In genomic region chr5:34717426-34718327, GRCh38 we compare ENCODE assay signal across 11 cellular contexts.
A peak's percentile ranks its signal among the peaks of the same experiment; 100 is the strongest.
DNase-seq lines count a peak whose midpoint lies in the region; ATAC-seq and TF ChIP-seq lines count a peak whose summit lies in the region.
"Had no signal": no experiment of that assay in that cellular context is flagged by ENCODE, and none has a peak within 500 bp of the region (broad histone marks: within the 10 kb centered on the region; RNA-seq: fewer than 3 reads in every experiment).

No MANE protein-coding gene starts in this region.

- peaks cover 7% of the 10 kb centered on the region for H3K79me1 ChIP-seq in mesendoderm (ENCODE audit: low read length)

- POLR2A ChIA-PET in A673 (lab: Charles Lee; ENCODE audit: low non-redundant PET), result no interaction called here

- intact Hi-C loops in A673 (cut with micrococcal nuclease; ENCODE audit: unreplicated experiment), result no loop called here

- H4K8ac ChIP-seq in mesendoderm (ENCODE audit: low read depth, low read length), result no peak overlapping the region

- BruUV-seq in A673 (replicated peaks; lab: Mats Ljungman, UMichigan), result no TSS peak

- no peaks in the 10 kb centered on the region for H4K20me1 ChIP-seq in Loucy (ENCODE audit: insufficient read depth, low read length, poor library complexity, severe bottlenecking)

- TF ChIP-seq CTCF in A673 (conservative IDR thresholded peaks at IDR 0.05; ENCODE audit: low read depth, low read length), result no peak
- TF ChIP-seq CTCF in Loucy (conservative IDR thresholded peaks at IDR 0.05; ENCODE audit: low read length), result no peak
- no peak for TF ChIP-seq CTCF in epithelial cell of proximal tubule (conservative IDR thresholded peaks at IDR 0.05; ENCODE audit: low read depth, low read length)

- H3K4me3 ChIP-seq in A673 (ENCODE audit: low read depth, low read length, poor library complexity, severe bottlenecking) (no peak overlapping the region), Loucy (ENCODE audit: low read length, poor library complexity, severe bottlenecking) (no peak overlapping the region), epithelial cell of proximal tubule (ENCODE audit: low read depth, low read length) (no peak overlapping the region), mesendoderm (ENCODE audit: low read length) (no peak overlapping the region)

- H3K27ac ChIP-seq in A673 (ENCODE audit: low read depth, low read length, poor library complexity, severe bottlenecking) (no peak overlapping the region), mesendoderm (ENCODE audit: low read depth, low read length) (peak overlapping the region; percentile 88)

- H3K36me3 Mint-ChIP-seq in activated T-cell treated with anti-CD3 and anti-CD28 coated beads, Interleukin-2, amount 50 U/mL, for 72 hours (ENCODE audit: insufficient read depth in 2 of 2), result no peaks in the 10 kb centered on the region
- H3K36me3 Mint-ChIP-seq: CD8-positive, alpha-beta T cell had no signal

- no peak overlapping the region for H4K5ac ChIP-seq in mesendoderm (ENCODE audit: low read length)

- WGBS in mesendoderm (ENCODE audit: extremely low coverage, insufficient coverage, low lambda C conversion rate), result no CpG with 5 or more reads among the region's 9 CpGs

- no peaks in the 10 kb centered on the region for H3K27me3 ChIP-seq in A673 (replicated peaks; ENCODE audit: insufficient read depth, low read depth, low read length, poor library complexity)
- H3K27me3 ChIP-seq in Loucy (ENCODE audit: insufficient read depth, low read length, poor library complexity, severe bottlenecking), result no peaks in the 10 kb centered on the region
- no peaks in the 10 kb centered on the region for H3K27me3 ChIP-seq in mesendoderm (ENCODE audit: insufficient read depth, low read length, poor library complexity)

- CTCF ChIA-PET in A673 (lab: Charles Lee), result no interaction called here

- H2BK15ac ChIP-seq in mesendoderm (replicated peaks; ENCODE audit: low read depth), result no peak overlapping the region

- no peaks in the 10 kb centered on the region for H3K79me2 ChIP-seq in Loucy (ENCODE audit: insufficient read depth, low read length)
- H3K79me2 ChIP-seq in mesendoderm (ENCODE audit: control insufficient read depth, insufficient read depth, low read length), result peaks cover 28% of the 10 kb centered on the region

- no peak overlapping the region for H3K27ac Mint-ChIP-seq in activated T-cell treated with anti-CD3 and anti-CD28 coated beads, Interleukin-2, amount 50 U/mL, for 72 hours
- H3K27ac Mint-ChIP-seq: CD8-positive, alpha-beta T cell had no signal

- H3K36me3 ChIP-seq in A673 (ENCODE audit: insufficient read depth, low read length, poor library complexity, severe bottlenecking) (no peaks in the 10 kb centered on the region), Loucy (ENCODE audit: insufficient read depth, low read length) (no peaks in the 10 kb centered on the region), mesendoderm (ENCODE audit: control insufficient read depth, insufficient read depth, low read length) (no peaks in the 10 kb centered on the region)

- H2AK5ac ChIP-seq in mesendoderm (ENCODE audit: low read length), result no peak overlapping the region

- no peak overlapping the region for H3K18ac ChIP-seq in mesendoderm (ENCODE audit: low read length)

- no peaks in the 10 kb centered on the region for H3K9me3 Mint-ChIP-seq in activated T-cell treated with anti-CD3 and anti-CD28 coated beads, Interleukin-2, amount 50 U/mL, for 72 hours
- H3K9me3 Mint-ChIP-seq: CD8-positive, alpha-beta T cell had no signal

- H3K4me1 ChIP-seq in A673 (ENCODE audit: insufficient read depth, low read length, poor library complexity, severe bottlenecking) (peaks cover 6% of the 10 kb centered on the region), Loucy (ENCODE audit: insufficient read depth, low read length, poor library complexity, severe bottlenecking) (peaks cover 20% of the 10 kb centered on the region), mesendoderm (ENCODE audit: control insufficient read depth, low read depth, low read length) (peaks cover 10% of the 10 kb centered on the region)

- H3K4me1 Mint-ChIP-seq in activated T-cell treated with anti-CD3 and anti-CD28 coated beads, Interleukin-2, amount 50 U/mL, for 72 hours (ENCODE audit: low read depth), result peaks cover 5% of the 10 kb centered on the region

- peaks cover 10% of the 10 kb centered on the region for H3K27me3 Mint-ChIP-seq in activated T-cell treated with anti-CD3 and anti-CD28 coated beads, Interleukin-2, amount 50 U/mL, for 72 hours (ENCODE audit: low read depth)

- H3K4me2 ChIP-seq in Loucy (ENCODE audit: low read depth, low read length, poor library complexity, severe bottlenecking), result peak overlapping the region; percentile 61
- no peak overlapping the region for H3K4me2 ChIP-seq in mesendoderm (ENCODE audit: low read length)

- no peak overlapping the region for H2BK5ac ChIP-seq in mesendoderm (ENCODE audit: low read length)

- DNase-seq in A673 (ENCODE audit: low spot score) (peak; percentile 57), epithelial cell of proximal tubule (ENCODE audit: low read depth) (peak; percentile 100), mesendoderm (peak; percentile 98), HPDE6-E6E7 (ENCODE audit: extremely low spot score) (no peak), ureter (ENCODE audit: low spot score) (no peak)
- no peak for DNase-seq in activated CD4-positive, alpha-beta T cell treated with anti-CD3 and anti-CD28 coated beads for 48 hours
- no peak for DNase-seq in activated T-cell treated with anti-CD3 and anti-CD28 coated beads, Interleukin-2, amount 50 U/mL, for 72 hours
- DNase-seq: CD8-positive, alpha-beta T cell; hypothalamus; NCI-H774 had no signal

- H3K9me3 ChIP-seq in A673 (ENCODE audit: low read depth, low read length, poor library complexity, severe bottlenecking) (no peaks in the 10 kb centered on the region), Loucy (ENCODE audit: insufficient read depth, low read depth, low read length) (no peaks in the 10 kb centered on the region)

- no peak for ATAC-seq in activated T-cell treated with anti-CD3 and anti-CD28 coated beads, Interleukin-2, amount 50 U/mL, for 72 hours (replicated peaks in 1 of 2)
- ATAC-seq: CD8-positive, alpha-beta T cell had no signal

- peak overlapping the region; percentile 14; the same call in 1 of the 2 replicates for H2AFZ ChIP-seq in Loucy (ENCODE audit: low read length)

- H3K4ac ChIP-seq in mesendoderm (ENCODE audit: low read depth, low read length), result no peak overlapping the region

- H3K9ac ChIP-seq in Loucy (ENCODE audit: low read depth, low read length, poor library complexity, severe bottlenecking), result no peak overlapping the region
- H3K9ac ChIP-seq in mesendoderm (ENCODE audit: low read length), result peak overlapping the region; percentile 12

- no peak overlapping the region for H3K4me3 Mint-ChIP-seq in activated T-cell treated with anti-CD3 and anti-CD28 coated beads, Interleukin-2, amount 50 U/mL, for 72 hours
- H3K4me3 Mint-ChIP-seq: CD8-positive, alpha-beta T cell had no signal

- no peak overlapping the region for H3K23ac ChIP-seq in mesendoderm (ENCODE audit: low read length)

- no peak overlapping the region for H2BK120ac ChIP-seq in mesendoderm (ENCODE audit: low read depth, low read length)

- no peaks in the 10 kb centered on the region for H3K9me2 ChIP-seq in Loucy (replicated peaks; ENCODE audit: low read depth, low read length)

- no peaks in the 10 kb centered on the region for H3F3A ChIP-seq in Loucy (ENCODE audit: low read depth)

- peak overlapping the region; percentile 56 for H3K56ac ChIP-seq in mesendoderm (ENCODE audit: low read length)

Comparison
In these comparisons a context has a peak if more than half of its experiments do, and no peak if none do; other contexts are left out.
1. DNase-seq: peak in A673 (single experiment), epithelial cell of proximal tubule (single experiment) and mesendoderm (single experiment); none in HPDE6-E6E7 (single experiment), ureter (single experiment), activated CD4-positive, alpha-beta T cell treated with anti-CD3 and anti-CD28 coated beads for 48 hours (single experiment) and activated T-cell treated with anti-CD3 and anti-CD28 coated beads, Interleukin-2, amount 50 U/mL, for 72 hours (0 of 2).